1 cellular context compared by ENCODE assay signal in the genomic region with DNA sequence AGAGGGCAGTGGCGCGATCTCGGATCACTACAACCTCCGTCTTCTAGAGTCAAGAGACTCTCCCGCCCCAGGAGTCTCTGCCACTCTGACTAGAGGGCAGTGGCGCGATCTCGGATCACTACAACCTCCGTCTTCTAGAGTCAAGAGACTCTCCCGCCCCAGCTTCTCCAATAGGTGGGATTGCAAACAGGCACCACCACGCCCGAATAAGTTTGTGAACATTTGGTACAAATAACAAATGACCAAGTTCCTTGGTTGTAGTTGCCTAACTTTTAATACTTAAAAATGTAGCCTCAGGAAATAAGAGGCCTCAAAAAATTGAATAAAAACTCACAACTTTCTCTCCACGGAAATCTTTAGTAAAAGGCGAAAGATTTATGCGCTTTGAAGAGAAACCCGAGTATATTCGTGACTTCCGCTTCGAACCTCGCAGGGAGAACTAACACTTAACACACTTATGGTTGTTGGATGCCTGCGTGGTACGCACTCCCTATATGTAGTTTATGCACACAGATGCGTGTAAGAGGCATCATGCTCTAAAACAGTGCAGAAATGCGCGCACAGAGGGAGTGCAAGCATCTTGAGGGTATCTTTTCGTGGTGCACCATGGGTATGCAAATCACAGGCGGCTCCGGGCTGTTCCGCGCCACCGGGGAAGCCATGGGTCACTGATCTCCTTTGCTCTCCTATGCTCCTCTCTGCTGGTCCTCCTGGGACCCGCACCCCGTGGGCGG.
TF ChIP-seq lines count a peak whose summit lies in the region.

No MANE protein-coding gene starts in this region.

TF ChIP-seq in H1, 55 proteins besides CTCF, POLR2A, EP300 and RAD21:
- TF ChIP-seq JUN (IDR thresholded peaks at IDR 0.05; ENCODE audit: low read depth, low read length) (no peak), NANOG (IDR thresholded peaks at IDR 0.05; ENCODE audit: insufficient read depth, low read depth, low read length, poor library complexity, severe bottlenecking) (no peak), SIN3A (conservative IDR thresholded peaks at IDR 0.05 in 1 of 2, IDR thresholded peaks at IDR 0.05 in 1 of 2; ENCODE audit: low read depth in 1 of 2, low read length in 2 of 2) (peak; percentile 8 to 76; a peak in 1 of 4 replicates), TAF7 (optimal IDR thresholded peaks at IDR 0.05; ENCODE audit: borderline replicate concordance, low read depth, low read length) (peak; percentile 100), CHD1 (IDR thresholded peaks at IDR 0.05; ENCODE audit: low read depth, low read length) (no peak), BACH1 (IDR thresholded peaks at IDR 0.05; ENCODE audit: low read length) (no peak), KDM1A (IDR thresholded peaks at IDR 0.05; ENCODE audit: borderline replicate concordance, low read length) (no peak), RXRA (IDR thresholded peaks at IDR 0.05; ENCODE audit: insufficient read depth, low read depth, low read length) (no peak), RNF2 (IDR thresholded peaks at IDR 0.05; ENCODE audit: borderline replicate concordance, low read depth, low read length, missing control alignments, poor library complexity, severe bottlenecking) (no peak), SRF (IDR thresholded peaks at IDR 0.05; ENCODE audit: low read depth, low read length) (no peak), BRCA1 (IDR thresholded peaks at IDR 0.05; ENCODE audit: low read depth, low read length) (no peak; the same call in 1 of the 2 replicates), CREB1 (IDR thresholded peaks at IDR 0.05) (0 out of 2 replicates have a peak, but pooled peaks have one; percentile 1), SP1 (IDR thresholded peaks at IDR 0.05; ENCODE audit: low read depth, low read length) (peak; percentile 94), SP2 (IDR thresholded peaks at IDR 0.05; ENCODE audit: low read length) (no peak), YY1 (IDR thresholded peaks at IDR 0.05; ENCODE audit: low read depth, low read length) (0 out of 2 replicates have a peak, but pooled peaks have one; percentile 13), TBP (IDR thresholded peaks at IDR 0.05; ENCODE audit: low read depth, low read length) (peak; percentile 99), EZH2 (IDR thresholded peaks at IDR 0.05; ENCODE audit: low read depth, low read length, severe bottlenecking) (no peak), EGR1 (IDR thresholded peaks at IDR 0.05; ENCODE audit: borderline replicate concordance, low read depth, low read length) (peak; percentile 95), PHF8 (conservative IDR thresholded peaks at IDR 0.05; ENCODE audit: low read depth, low read length) (no peak), TCF12 (IDR thresholded peaks at IDR 0.05; ENCODE audit: low read depth, low read length) (no peak), SUZ12 (IDR thresholded peaks at IDR 0.05; ENCODE audit: low read length) (no peak), HDAC2 (IDR thresholded peaks at IDR 0.05; ENCODE audit: borderline replicate concordance in 1 of 2, low read depth in 2 of 2, low read length in 2 of 2) (peak in 1 of 2 experiments; percentile 81; a peak in 2 of 4 replicates), SAP30 (IDR thresholded peaks at IDR 0.05; ENCODE audit: insufficient read depth, insufficient replicate concordance, low read length) (no peak), BCL11A (IDR thresholded peaks at IDR 0.05; ENCODE audit: low read depth in 2 of 2, low read length in 2 of 2) (peak in 1 of 2 experiments; percentile 77), KDM4A (IDR thresholded peaks at IDR 0.05; ENCODE audit: low read depth, low read length, severe bottlenecking) (no peak), NRF1 (IDR thresholded peaks at IDR 0.05; ENCODE audit: low read depth, low read length) (no peak), SIRT6 (IDR thresholded peaks at IDR 0.05; ENCODE audit: low read length) (no peak), TAF1 (IDR thresholded peaks at IDR 0.05; ENCODE audit: low read depth, low read length) (peak; percentile 60), RFX5 (IDR thresholded peaks at IDR 0.05; ENCODE audit: borderline replicate concordance, low read depth, low read length) (no peak), CTBP2 (IDR thresholded peaks at IDR 0.05; ENCODE audit: borderline replicate concordance, insufficient read depth, insufficient read length, low read length) (no peak), HDAC6 (IDR thresholded peaks at IDR 0.05; ENCODE audit: low read depth, low read length) (no peak), POLR2AphosphoS5 (IDR thresholded peaks at IDR 0.05; ENCODE audit: low read depth, low read length) (peak; percentile 100), GABPA (IDR thresholded peaks at IDR 0.05; ENCODE audit: borderline replicate concordance, insufficient read depth, low read length) (no peak; the same call in 1 of the 2 replicates), CHD2 (IDR thresholded peaks at IDR 0.05; ENCODE audit: low read length) (peak; percentile 64; the same call in 1 of the 2 replicates), CBX5 (IDR thresholded peaks at IDR 0.05; ENCODE audit: low read depth, low read length) (no peak), ZNF274 (IDR thresholded peaks at IDR 0.05; ENCODE audit: borderline replicate concordance, extremely low read depth, low read length) (no peak), MAFK (IDR thresholded peaks at IDR 0.05; ENCODE audit: low read depth, low read length) (no peak), GTF2F1 (IDR thresholded peaks at IDR 0.05; ENCODE audit: borderline replicate concordance, low read depth, low read length) (peak; percentile 100), FOSL1 (IDR thresholded peaks at IDR 0.05; ENCODE audit: insufficient read depth, low read depth, low read length) (no peak), TEAD4 (IDR thresholded peaks at IDR 0.05; ENCODE audit: low read depth, low read length) (peak; percentile 82), CEBPB (IDR thresholded peaks at IDR 0.05; ENCODE audit: low read depth, low read length) (0 out of 2 replicates have a peak, but pooled peaks have one; percentile 4), SIX5 (IDR thresholded peaks at IDR 0.05; ENCODE audit: low read depth, low read length) (no peak), CBX8 (IDR thresholded peaks at IDR 0.05; ENCODE audit: borderline replicate concordance, low read depth, low read length) (no peak), ASH2L (IDR thresholded peaks at IDR 0.05; ENCODE audit: low read length) (peak; percentile 52), RBBP5 (IDR thresholded peaks at IDR 0.05; ENCODE audit: borderline replicate concordance, low read depth, low read length) (no peak), SP4 (IDR thresholded peaks at IDR 0.05; ENCODE audit: low read length) (peak; percentile 97), POU5F1 (IDR thresholded peaks at IDR 0.05; ENCODE audit: low read depth, low read length) (peak; percentile 64; the same call in 1 of the 2 replicates), JUND (IDR thresholded peaks at IDR 0.05; ENCODE audit: low read length) (peak; percentile 87), KDM5A (IDR thresholded peaks at IDR 0.05; ENCODE audit: low read length) (no peak)
- TF ChIP-seq, protein P1, sequence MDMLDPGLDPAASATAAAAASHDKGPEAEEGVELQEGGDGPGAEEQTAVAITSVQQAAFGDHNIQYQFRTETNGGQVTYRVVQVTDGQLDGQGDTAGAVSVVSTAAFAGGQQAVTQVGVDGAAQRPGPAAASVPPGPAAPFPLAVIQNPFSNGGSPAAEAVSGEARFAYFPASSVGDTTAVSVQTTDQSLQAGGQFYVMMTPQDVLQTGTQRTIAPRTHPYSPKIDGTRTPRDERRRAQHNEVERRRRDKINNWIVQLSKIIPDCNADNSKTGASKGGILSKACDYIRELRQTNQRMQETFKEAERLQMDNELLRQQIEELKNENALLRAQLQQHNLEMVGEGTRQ (IDR thresholded peaks at IDR 0.05; ENCODE audit: low read length) = 0 out of 2 replicates have a peak, but pooled peaks have one; percentile 23
- TF ChIP-seq, protein P2, sequence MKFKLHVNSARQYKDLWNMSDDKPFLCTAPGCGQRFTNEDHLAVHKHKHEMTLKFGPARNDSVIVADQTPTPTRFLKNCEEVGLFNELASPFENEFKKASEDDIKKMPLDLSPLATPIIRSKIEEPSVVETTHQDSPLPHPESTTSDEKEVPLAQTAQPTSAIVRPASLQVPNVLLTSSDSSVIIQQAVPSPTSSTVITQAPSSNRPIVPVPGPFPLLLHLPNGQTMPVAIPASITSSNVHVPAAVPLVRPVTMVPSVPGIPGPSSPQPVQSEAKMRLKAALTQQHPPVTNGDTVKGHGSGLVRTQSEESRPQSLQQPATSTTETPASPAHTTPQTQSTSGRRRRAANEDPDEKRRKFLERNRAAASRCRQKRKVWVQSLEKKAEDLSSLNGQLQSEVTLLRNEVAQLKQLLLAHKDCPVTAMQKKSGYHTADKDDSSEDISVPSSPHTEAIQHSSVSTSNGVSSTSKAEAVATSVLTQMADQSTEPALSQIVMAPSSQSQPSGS (IDR thresholded peaks at IDR 0.05; ENCODE audit: low read length) = peak; percentile 99
- TF ChIP-seq, protein P3, sequence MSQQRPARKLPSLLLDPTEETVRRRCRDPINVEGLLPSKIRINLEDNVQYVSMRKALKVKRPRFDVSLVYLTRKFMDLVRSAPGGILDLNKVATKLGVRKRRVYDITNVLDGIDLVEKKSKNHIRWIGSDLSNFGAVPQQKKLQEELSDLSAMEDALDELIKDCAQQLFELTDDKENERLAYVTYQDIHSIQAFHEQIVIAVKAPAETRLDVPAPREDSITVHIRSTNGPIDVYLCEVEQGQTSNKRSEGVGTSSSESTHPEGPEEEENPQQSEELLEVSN (IDR thresholded peaks at IDR 0.05) = no peak; the same call in 1 of the 2 replicates
- TF ChIP-seq, protein P4, sequence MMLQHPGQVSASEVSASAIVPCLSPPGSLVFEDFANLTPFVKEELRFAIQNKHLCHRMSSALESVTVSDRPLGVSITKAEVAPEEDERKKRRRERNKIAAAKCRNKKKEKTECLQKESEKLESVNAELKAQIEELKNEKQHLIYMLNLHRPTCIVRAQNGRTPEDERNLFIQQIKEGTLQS (IDR thresholded peaks at IDR 0.05; ENCODE audit: insufficient read depth, low read depth, low read length) = no peak
- TF ChIP-seq, protein P5, sequence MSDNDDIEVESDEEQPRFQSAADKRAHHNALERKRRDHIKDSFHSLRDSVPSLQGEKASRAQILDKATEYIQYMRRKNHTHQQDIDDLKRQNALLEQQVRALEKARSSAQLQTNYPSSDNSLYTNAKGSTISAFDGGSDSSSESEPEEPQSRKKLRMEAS (IDR thresholded peaks at IDR 0.05) = peak; percentile 35; the same call in 1 of the 2 replicates
- TF ChIP-seq, protein P6, sequence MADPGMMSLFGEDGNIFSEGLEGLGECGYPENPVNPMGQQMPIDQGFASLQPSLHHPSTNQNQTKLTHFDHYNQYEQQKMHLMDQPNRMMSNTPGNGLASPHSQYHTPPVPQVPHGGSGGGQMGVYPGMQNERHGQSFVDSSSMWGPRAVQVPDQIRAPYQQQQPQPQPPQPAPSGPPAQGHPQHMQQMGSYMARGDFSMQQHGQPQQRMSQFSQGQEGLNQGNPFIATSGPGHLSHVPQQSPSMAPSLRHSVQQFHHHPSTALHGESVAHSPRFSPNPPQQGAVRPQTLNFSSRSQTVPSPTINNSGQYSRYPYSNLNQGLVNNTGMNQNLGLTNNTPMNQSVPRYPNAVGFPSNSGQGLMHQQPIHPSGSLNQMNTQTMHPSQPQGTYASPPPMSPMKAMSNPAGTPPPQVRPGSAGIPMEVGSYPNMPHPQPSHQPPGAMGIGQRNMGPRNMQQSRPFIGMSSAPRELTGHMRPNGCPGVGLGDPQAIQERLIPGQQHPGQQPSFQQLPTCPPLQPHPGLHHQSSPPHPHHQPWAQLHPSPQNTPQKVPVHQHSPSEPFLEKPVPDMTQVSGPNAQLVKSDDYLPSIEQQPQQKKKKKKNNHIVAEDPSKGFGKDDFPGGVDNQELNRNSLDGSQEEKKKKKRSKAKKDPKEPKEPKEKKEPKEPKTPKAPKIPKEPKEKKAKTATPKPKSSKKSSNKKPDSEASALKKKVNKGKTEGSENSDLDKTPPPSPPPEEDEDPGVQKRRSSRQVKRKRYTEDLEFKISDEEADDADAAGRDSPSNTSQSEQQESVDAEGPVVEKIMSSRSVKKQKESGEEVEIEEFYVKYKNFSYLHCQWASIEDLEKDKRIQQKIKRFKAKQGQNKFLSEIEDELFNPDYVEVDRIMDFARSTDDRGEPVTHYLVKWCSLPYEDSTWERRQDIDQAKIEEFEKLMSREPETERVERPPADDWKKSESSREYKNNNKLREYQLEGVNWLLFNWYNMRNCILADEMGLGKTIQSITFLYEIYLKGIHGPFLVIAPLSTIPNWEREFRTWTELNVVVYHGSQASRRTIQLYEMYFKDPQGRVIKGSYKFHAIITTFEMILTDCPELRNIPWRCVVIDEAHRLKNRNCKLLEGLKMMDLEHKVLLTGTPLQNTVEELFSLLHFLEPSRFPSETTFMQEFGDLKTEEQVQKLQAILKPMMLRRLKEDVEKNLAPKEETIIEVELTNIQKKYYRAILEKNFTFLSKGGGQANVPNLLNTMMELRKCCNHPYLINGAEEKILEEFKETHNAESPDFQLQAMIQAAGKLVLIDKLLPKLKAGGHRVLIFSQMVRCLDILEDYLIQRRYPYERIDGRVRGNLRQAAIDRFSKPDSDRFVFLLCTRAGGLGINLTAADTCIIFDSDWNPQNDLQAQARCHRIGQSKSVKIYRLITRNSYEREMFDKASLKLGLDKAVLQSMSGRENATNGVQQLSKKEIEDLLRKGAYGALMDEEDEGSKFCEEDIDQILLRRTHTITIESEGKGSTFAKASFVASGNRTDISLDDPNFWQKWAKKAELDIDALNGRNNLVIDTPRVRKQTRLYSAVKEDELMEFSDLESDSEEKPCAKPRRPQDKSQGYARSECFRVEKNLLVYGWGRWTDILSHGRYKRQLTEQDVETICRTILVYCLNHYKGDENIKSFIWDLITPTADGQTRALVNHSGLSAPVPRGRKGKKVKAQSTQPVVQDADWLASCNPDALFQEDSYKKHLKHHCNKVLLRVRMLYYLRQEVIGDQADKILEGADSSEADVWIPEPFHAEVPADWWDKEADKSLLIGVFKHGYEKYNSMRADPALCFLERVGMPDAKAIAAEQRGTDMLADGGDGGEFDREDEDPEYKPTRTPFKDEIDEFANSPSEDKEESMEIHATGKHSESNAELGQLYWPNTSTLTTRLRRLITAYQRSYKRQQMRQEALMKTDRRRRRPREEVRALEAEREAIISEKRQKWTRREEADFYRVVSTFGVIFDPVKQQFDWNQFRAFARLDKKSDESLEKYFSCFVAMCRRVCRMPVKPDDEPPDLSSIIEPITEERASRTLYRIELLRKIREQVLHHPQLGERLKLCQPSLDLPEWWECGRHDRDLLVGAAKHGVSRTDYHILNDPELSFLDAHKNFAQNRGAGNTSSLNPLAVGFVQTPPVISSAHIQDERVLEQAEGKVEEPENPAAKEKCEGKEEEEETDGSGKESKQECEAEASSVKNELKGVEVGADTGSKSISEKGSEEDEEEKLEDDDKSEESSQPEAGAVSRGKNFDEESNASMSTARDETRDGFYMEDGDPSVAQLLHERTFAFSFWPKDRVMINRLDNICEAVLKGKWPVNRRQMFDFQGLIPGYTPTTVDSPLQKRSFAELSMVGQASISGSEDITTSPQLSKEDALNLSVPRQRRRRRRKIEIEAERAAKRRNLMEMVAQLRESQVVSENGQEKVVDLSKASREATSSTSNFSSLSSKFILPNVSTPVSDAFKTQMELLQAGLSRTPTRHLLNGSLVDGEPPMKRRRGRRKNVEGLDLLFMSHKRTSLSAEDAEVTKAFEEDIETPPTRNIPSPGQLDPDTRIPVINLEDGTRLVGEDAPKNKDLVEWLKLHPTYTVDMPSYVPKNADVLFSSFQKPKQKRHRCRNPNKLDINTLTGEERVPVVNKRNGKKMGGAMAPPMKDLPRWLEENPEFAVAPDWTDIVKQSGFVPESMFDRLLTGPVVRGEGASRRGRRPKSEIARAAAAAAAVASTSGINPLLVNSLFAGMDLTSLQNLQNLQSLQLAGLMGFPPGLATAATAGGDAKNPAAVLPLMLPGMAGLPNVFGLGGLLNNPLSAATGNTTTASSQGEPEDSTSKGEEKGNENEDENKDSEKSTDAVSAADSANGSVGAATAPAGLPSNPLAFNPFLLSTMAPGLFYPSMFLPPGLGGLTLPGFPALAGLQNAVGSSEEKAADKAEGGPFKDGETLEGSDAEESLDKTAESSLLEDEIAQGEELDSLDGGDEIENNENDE (IDR thresholded peaks at IDR 0.05; ENCODE audit: insufficient replicate concordance, low read length) = peak; percentile 94
